8 cellular contexts compared by ENCODE assay signal in the genomic region with DNA sequence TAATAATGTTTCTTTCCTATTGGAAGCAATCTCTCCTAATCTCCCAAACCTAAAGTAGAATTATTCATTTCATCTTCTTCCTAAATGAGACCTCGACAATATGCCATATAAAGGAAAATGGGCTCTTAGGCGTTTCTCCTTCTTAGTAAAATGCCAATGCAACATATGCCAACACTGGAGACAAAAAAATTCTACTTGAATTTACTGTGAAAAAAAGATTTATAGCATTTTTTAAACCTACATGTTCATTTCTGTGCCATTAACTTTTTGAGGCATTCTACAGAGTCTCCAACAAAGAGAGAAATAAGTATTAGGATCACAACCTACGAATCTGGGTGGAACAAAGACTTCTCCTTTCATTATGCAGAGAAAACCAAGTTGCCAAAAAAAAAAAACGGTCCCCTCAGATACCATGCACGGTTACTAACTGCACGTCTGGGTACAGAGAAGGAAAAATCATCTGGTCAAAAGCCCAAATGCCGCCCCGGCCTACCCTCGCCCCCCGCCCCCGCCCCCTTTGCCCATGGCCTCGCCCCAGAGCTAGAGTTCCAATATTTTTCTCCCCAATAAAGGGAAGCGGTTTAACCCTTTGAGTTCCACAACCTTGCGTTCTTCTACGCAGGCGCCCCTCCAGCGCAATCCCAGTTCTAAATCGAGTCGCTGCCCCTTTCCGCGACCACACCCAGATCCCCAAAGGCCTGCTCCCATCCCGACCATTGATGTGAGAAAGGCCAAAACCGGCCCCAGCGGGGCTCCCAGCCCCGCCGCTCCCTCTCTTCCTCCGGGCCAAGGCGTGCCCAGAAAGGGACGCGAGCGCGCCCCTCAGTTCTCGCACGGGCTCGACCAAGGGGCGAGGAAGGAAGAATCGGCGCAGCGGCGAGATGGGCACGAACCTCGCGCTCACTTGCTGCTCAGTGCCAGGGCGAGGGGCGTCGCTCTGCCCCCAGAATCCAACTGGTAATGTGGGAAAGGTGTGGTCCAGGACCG. TPM values are rescaled to one million over a fixed set of nuclear protein-coding genes. Genes with fewer than 3 reads are reported as not detected.
DNase-seq lines count a peak whose midpoint lies in the region; ATAC-seq and TF ChIP-seq lines count a peak whose summit lies in the region.

No MANE protein-coding gene starts in this region.

- H3K9ac ChIP-seq in mammary epithelial cell (ENCODE audit: insufficient read depth, low read length) (peak overlapping the region; percentile 86), skeletal muscle satellite cell (ENCODE audit: low read depth, low read length) (peak overlapping the region; percentile 98)

- dilution Hi-C loops in mammary epithelial cell (cut with HindIII; ENCODE audit: low sequenced_read_pairs) = no loop called here

- CTCF ChIA-PET in mammary epithelial cell (lab: Charles Lee; ENCODE audit: low non-redundant PET) = no interaction called here

- BruUV-seq in mammary epithelial cell (replicated peaks; lab: Mats Ljungman, UMichigan) = no TSS peak

- H3K27ac ChIP-seq in mammary epithelial cell (ENCODE audit: insufficient read depth, low read depth, low read length) = peak overlapping the region; percentile 74

- H3K9me3 ChIP-seq in mammary epithelial cell (replicated peaks; ENCODE audit: insufficient read depth, low read length) = no peaks in the 10 kb centered on the region
- no peaks in the 10 kb centered on the region for H3K9me3 ChIP-seq in skeletal muscle satellite cell (replicated peaks; ENCODE audit: low read length)

- H3K36me3 ChIP-seq in mammary epithelial cell (ENCODE audit: insufficient read depth, low read length) = no peaks in the 10 kb centered on the region
- H3K36me3 ChIP-seq in skeletal muscle satellite cell (ENCODE audit: insufficient read depth, low read length) = no peaks in the 10 kb centered on the region

- peaks cover 53% of the 10 kb centered on the region for H3K79me2 ChIP-seq in mammary epithelial cell (ENCODE audit: insufficient read depth, low read length)

- H2AFZ ChIP-seq in mammary epithelial cell (ENCODE audit: low read depth, low read length) = peak overlapping the region; percentile 94

- no peaks in the 10 kb centered on the region for H3K27me3 ChIP-seq in mammary epithelial cell (ENCODE audit: insufficient read depth, low read length)
- H3K27me3 ChIP-seq in skeletal muscle satellite cell (ENCODE audit: control insufficient read depth, insufficient read depth, low read length) = no peaks in the 10 kb centered on the region

- H3K4me3 ChIP-seq in mammary epithelial cell (replicated peaks in 1 of 3; ENCODE audit: insufficient read depth in 1 of 3, low read depth in 2 of 3, low read length in 3 of 3) = peak overlapping the region; percentile 91 to 99 (median 96)
- peak overlapping the region; percentile 100 for H3K4me3 ChIP-seq in skeletal muscle satellite cell (ENCODE audit: low read length)

- no peaks in the 10 kb centered on the region for H4K20me1 ChIP-seq in mammary epithelial cell (ENCODE audit: insufficient read depth, low read length)

- TF ChIP-seq CTCF in mammary epithelial cell (conservative IDR thresholded peaks at IDR 0.05 in 1 of 2, IDR thresholded peaks at IDR 0.05 in 1 of 2; ENCODE audit: extremely low read depth in 1 of 2, insufficient read depth in 1 of 2, low read depth in 1 of 2, low read length in 2 of 2) = no peak

- in situ Hi-C loops in mammary epithelial cell (cut with MboI; ENCODE audit: low sequenced_read_pairs in 2 of 2) = no loop called here

- ATAC-seq in GM18870 (IDR thresholded peaks at IDR 0.05; ENCODE audit: unreplicated experiment) = peak; percentile 22
- ATAC-seq in HG03103 (IDR thresholded peaks at IDR 0.05; ENCODE audit: low read depth, unreplicated experiment) = peak; percentile 15

- H3K4me2 ChIP-seq in mammary epithelial cell (ENCODE audit: insufficient read depth, low read depth, low read length) = peak overlapping the region; percentile 90
- peak overlapping the region; percentile 87 for H3K4me2 ChIP-seq in skeletal muscle satellite cell (ENCODE audit: low read length)

- H3K4me1 ChIP-seq in mammary epithelial cell (ENCODE audit: insufficient read depth, low read length) = no peaks in the 10 kb centered on the region
- H3K4me1 ChIP-seq in skeletal muscle satellite cell (ENCODE audit: control insufficient read depth, insufficient read depth, low read length) = peaks cover 3% of the 10 kb centered on the region

- intact Hi-C loops in mammary epithelial cell (cut with micrococcal nuclease) = loop anchor here (1.0 to 5.0 kb wide), 2 partner anchors 36 to 59 kb away; a partner anchor contains a TSS

- 3% methylated on average over 31 of the region's 47 CpGs for WGBS in mammary epithelial cell (ENCODE audit: low coverage, missing lambda C conversion rate)

- peak; percentile 33 for DNase-seq in Ammon's horn (ENCODE audit: low spot score)
- DNase-seq in RPMI7951 (ENCODE audit: low read depth) = peak; percentile 34
- peak; percentile 19 for DNase-seq in mammary epithelial cell
- peak; percentile 23 for DNase-seq in iPS-NIHi7 (ENCODE audit: extremely low spot score)
- no peak for DNase-seq in epidermal melanocyte (ENCODE audit: insufficient read length, low spot score)

RNA-seq across cellular contexts. Expression of a gene that starts 1.0 kb away (rescaled TPM):
- total RNA-seq in RPMI7951 (2014; rRNA removed; shearing (Covaris generic)) = 18.7 and 24.3 TPM in 2 replicates
- total RNA-seq in mammary epithelial cell = 10 to 100 TPM; 24.3 to 45.5 TPM
- 13.9 TPM for polyA plus RNA-seq in mammary epithelial cell
- 10.2 TPM for polyA minus RNA-seq in mammary epithelial cell
- total RNA-seq in skeletal muscle satellite cell (2012; rRNA removed) = 14.4 and 14.9 TPM in 2 replicates

RNA-seq across cellular contexts. Expression of a gene that starts 34.9 kb away (rescaled TPM):
- total RNA-seq in RPMI7951 (2014; rRNA removed; shearing (Covaris generic)) = 55.9 and 80.2 TPM in 2 replicates
- 10 to 100 TPM; 67.8 to 80.4 TPM for total RNA-seq in mammary epithelial cell
- 21.9 TPM for polyA plus RNA-seq in mammary epithelial cell
- polyA minus RNA-seq in mammary epithelial cell = 51.7 TPM
- 101 and 131 TPM in 2 replicates for total RNA-seq in skeletal muscle satellite cell (2012; rRNA removed)

RNA-seq across cellular contexts. Expression of a gene that starts 49.6 kb away (rescaled TPM):
- 25.8 and 26.3 TPM in 2 replicates for total RNA-seq in RPMI7951 (2014; rRNA removed; shearing (Covaris generic))
- 10 to 100 TPM; 24.8 to 27.4 TPM for total RNA-seq in mammary epithelial cell
- polyA plus RNA-seq in mammary epithelial cell = 6.8 TPM
- polyA minus RNA-seq in mammary epithelial cell = 12.4 TPM
- 9.1 and 10.9 TPM in 2 replicates for total RNA-seq in skeletal muscle satellite cell (2012; rRNA removed)
